In genomic region chr4:115763051-115763450, GRCh38 we compare ENCODE assay signal across 26 cellular contexts.
A peak's percentile ranks its signal among the peaks of the same experiment; 100 is the strongest.
DNase-seq lines count a peak whose midpoint lies in the region; ATAC-seq, FAIRE-seq and TF ChIP-seq lines count a peak whose summit lies in the region.
"Had no signal": no experiment of that assay in that cellular context is flagged by ENCODE, and none has a peak within 500 bp of the region (broad histone marks: within the 10 kb centered on the region; RNA-seq: fewer than 3 reads in every experiment).

No MANE protein-coding gene starts in this region.

- no peak for TF ChIP-seq POLR2A in erythroblast (IDR thresholded peaks at IDR 0.05; ENCODE audit: low read length)

- dilution Hi-C loops in mammary epithelial cell (cut with HindIII; ENCODE audit: low sequenced_read_pairs), result no loop called here

- POLR2A ChIA-PET in MCF 10A (lab: Yijun Ruan, JAX), result no interaction called here

- H3K36me3 Mint-ChIP-seq in MCF 10A (ENCODE audit: insufficient read depth, unreplicated experiment), result no peaks in the 10 kb centered on the region
- H3K36me3 Mint-ChIP-seq: CD4-positive, CD25-positive, alpha-beta regulatory T cell; CD8-positive, alpha-beta T cell had no signal

- in situ Hi-C loops in mammary epithelial cell (cut with MboI; ENCODE audit: low sequenced_read_pairs in 2 of 2), result no loop called here

- no peak overlapping the region for H3K9ac ChIP-seq in mammary epithelial cell (ENCODE audit: insufficient read depth, low read length)
- H3K9ac ChIP-seq: BLaER1 had no signal

- H3K4me3 Mint-ChIP-seq in MCF 10A (ENCODE audit: unreplicated experiment), result no peak overlapping the region
- H3K4me3 Mint-ChIP-seq: B cell; CD4-positive, CD25-positive, alpha-beta regulatory T cell; CD8-positive, alpha-beta T cell; HFFc6 had no signal

- DNase-seq in mammary epithelial cell (peak; percentile 69), MCF 10A (ENCODE audit: unreplicated experiment) (no peak), bronchial epithelial cell (ENCODE audit: low read depth) (peak; percentile 59), erythroblast (lab: John Stamatoyannopoulos, UW) (peak; percentile 27 to 74), ecto neural progenitor cell (ENCODE audit: low spot score) (no peak), mesenteric fat pad (ENCODE audit: low spot score) (no peak), OCI-M1 (lab: John Stamatoyannopoulos, UW) (no peak)
- DNase-seq: Caco-2; CD4-positive, CD25-positive, alpha-beta regulatory T cell; CD8-positive, alpha-beta T cell; DMS153; DMS79; EL; GDM1; GOT3; HFFc6 had no signal

- WGBS in mammary epithelial cell (ENCODE audit: low coverage, missing lambda C conversion rate), result 93% methylated on average over 1 of the region's 1 CpG

- peak overlapping the region; percentile 51 for H2AFZ ChIP-seq in mammary epithelial cell (ENCODE audit: low read depth, low read length)

- H3K4me2 ChIP-seq in mammary epithelial cell (ENCODE audit: insufficient read depth, low read depth, low read length), result peak overlapping the region; percentile 59
- H3K4me2 ChIP-seq: BLaER1 had no signal

- H3K79me2 ChIP-seq in mammary epithelial cell (ENCODE audit: insufficient read depth, low read length), result no peaks in the 10 kb centered on the region

- no peak for TF ChIP-seq CTCF in mammary epithelial cell (conservative IDR thresholded peaks at IDR 0.05 in 1 of 2, IDR thresholded peaks at IDR 0.05 in 1 of 2; ENCODE audit: extremely low read depth in 1 of 2, insufficient read depth in 1 of 2, low read depth in 1 of 2, low read length in 2 of 2)
- no peak for TF ChIP-seq CTCF in MCF 10A (IDR thresholded peaks at IDR 0.05; ENCODE audit: unreplicated experiment)
- no peak for TF ChIP-seq CTCF in bronchial epithelial cell (IDR thresholded peaks at IDR 0.05; ENCODE audit: insufficient read depth, low read length, severe bottlenecking)

- H4K20me1 ChIP-seq in mammary epithelial cell (ENCODE audit: insufficient read depth, low read length), result no peaks in the 10 kb centered on the region
- H4K20me1 ChIP-seq: BLaER1 had no signal

- ATAC-seq in GM21529 (IDR thresholded peaks at IDR 0.05; ENCODE audit: unreplicated experiment), result no peak
- ATAC-seq: CD8-positive, alpha-beta T cell; GM12878 had no signal

- intact Hi-C loops in mammary epithelial cell (cut with micrococcal nuclease), result no loop called here
- intact Hi-C loops in MCF 10A (cut with micrococcal nuclease), result no loop called here

- BruUV-seq in mammary epithelial cell (replicated peaks; lab: Mats Ljungman, UMichigan), result no TSS peak
- no TSS peak for BruUV-seq in MCF 10A (replicated peaks; lab: Mats Ljungman, UMichigan)

- CTCF ChIA-PET in mammary epithelial cell (lab: Charles Lee; ENCODE audit: low non-redundant PET) (no interaction called here), MCF 10A (lab: Yijun Ruan, JAX) (interaction anchor here (0.9 kb wide), 1 partner anchor 94 kb away, joined by 4 read pairs; no protein-coding TSS in a partner anchor)

- H3K27me3 ChIP-seq in mammary epithelial cell (ENCODE audit: insufficient read depth, low read length) (no peaks in the 10 kb centered on the region), bronchial epithelial cell (ENCODE audit: control insufficient read depth, insufficient read depth, low read length) (no peaks in the 10 kb centered on the region)
- H3K27me3 ChIP-seq: BLaER1 had no signal

- no peaks in the 10 kb centered on the region for H3K9me3 Mint-ChIP-seq in MCF 10A (ENCODE audit: unreplicated experiment)

- no peaks in the 10 kb centered on the region for H3K4me1 Mint-ChIP-seq in MCF 10A (ENCODE audit: insufficient read depth, unreplicated experiment)
- H3K4me1 Mint-ChIP-seq: B cell; CD4-positive, CD25-positive, alpha-beta regulatory T cell had no signal

- no peaks in the 10 kb centered on the region for H3K27me3 Mint-ChIP-seq in MCF 10A (ENCODE audit: insufficient read depth, unreplicated experiment)
- H3K27me3 Mint-ChIP-seq: B cell; CD4-positive, CD25-positive, alpha-beta regulatory T cell had no signal

- H3K36me3 ChIP-seq in mammary epithelial cell (ENCODE audit: insufficient read depth, low read length) (no peaks in the 10 kb centered on the region), bronchial epithelial cell (ENCODE audit: control insufficient read depth, insufficient read depth, low read length) (no peaks in the 10 kb centered on the region)
- H3K36me3 ChIP-seq: BLaER1, HAP-1 had no signal

- no peak overlapping the region for H3K27ac ChIP-seq in mammary epithelial cell (ENCODE audit: insufficient read depth, low read depth, low read length)
- H3K27ac ChIP-seq: 22Rv1, BLaER1, C4-2B had no signal

- peaks cover 14% of the 10 kb centered on the region for H3K4me1 ChIP-seq in mammary epithelial cell (ENCODE audit: insufficient read depth, low read length)
- H3K4me1 ChIP-seq: BLaER1, Caco-2, HAP-1 had no signal

- no peak overlapping the region for H3K4me3 ChIP-seq in mammary epithelial cell (replicated peaks in 1 of 3; ENCODE audit: insufficient read depth in 1 of 3, low read depth in 2 of 3, low read length in 3 of 3)
- H3K4me3 ChIP-seq in bronchial epithelial cell (ENCODE audit: low read depth, low read length), result no peak overlapping the region
- H3K4me3 ChIP-seq: BLaER1, GM12878, HAP-1 had no signal

- FAIRE-seq in bronchial epithelial cell (lab: Jason Lieb, UNC), result no peak
- FAIRE-seq: A204.1, GM12878, GM19239, H54 had no signal

- H3K9me3 ChIP-seq in mammary epithelial cell (replicated peaks; ENCODE audit: insufficient read depth, low read length), result no peaks in the 10 kb centered on the region
- H3K9me3 ChIP-seq: BLaER1, Caco-2, HAP-1 had no signal

- H3K27ac Mint-ChIP-seq in MCF 10A (ENCODE audit: low read depth, unreplicated experiment), result no peak overlapping the region
- H3K27ac Mint-ChIP-seq: B cell; CD4-positive, CD25-positive, alpha-beta regulatory T cell; CD8-positive, alpha-beta T cell; HFFc6 had no signal

Comparison
In these comparisons a context has a peak if more than half of its experiments do, and no peak if none do; other contexts are left out.
1. DNase-seq: peak in mammary epithelial cell (single experiment), bronchial epithelial cell (single experiment) and erythroblast (2 of 2); none in MCF 10A (single experiment), ecto neural progenitor cell (single experiment), mesenteric fat pad (single experiment) and OCI-M1 (single experiment).